18 cellular contexts compared by ENCODE assay signal in genomic region chr3:52780298-52780585, GRCh38. TPM values are rescaled to one million over a fixed set of nuclear protein-coding genes. Genes with fewer than 3 reads are reported as not detected.
DNase-seq lines count a peak whose midpoint lies in the region; ATAC-seq and TF ChIP-seq lines count a peak whose summit lies in the region.
"Had no signal": no experiment of that assay in that cellular context is flagged by ENCODE, and none has a peak within 500 bp of the region (broad histone marks: within the 10 kb centered on the region; RNA-seq: fewer than 3 reads in every experiment).

No MANE protein-coding gene starts in this region.

- H3K27ac Mint-ChIP-seq in CD14-positive monocyte (peak overlapping the region; percentile 95 to 99 (median 97)), type B pancreatic cell (no peak overlapping the region)
- H3K27ac Mint-ChIP-seq: HFFc6 had no signal

- no peak for TF ChIP-seq CTCF in CD14-positive monocyte (IDR thresholded peaks at IDR 0.05)
- no peak for TF ChIP-seq CTCF in type B pancreatic cell (conservative IDR thresholded peaks at IDR 0.05)

- ATAC-seq in GM18870 (IDR thresholded peaks at IDR 0.05; ENCODE audit: unreplicated experiment), result no peak
- ATAC-seq: Right ventricle myocardium inferior had no signal

- H3K4me3 Mint-ChIP-seq in CD14-positive monocyte, result no peak overlapping the region
- no peak overlapping the region for H3K4me3 Mint-ChIP-seq in type B pancreatic cell
- H3K4me3 Mint-ChIP-seq: HFFc6 had no signal

- H3K4me1 Mint-ChIP-seq in CD14-positive monocyte (peaks cover 59% of the 10 kb centered on the region), type B pancreatic cell (ENCODE audit: unreplicated experiment) (no peaks in the 10 kb centered on the region)

- intact Hi-C loops in CD14-positive monocyte (cut with micrococcal nuclease), result loop anchor here in 1 of 2 donors (5.0 kb wide), 1 partner anchor 33 kb away; no protein-coding TSS in a partner anchor

- DNase-seq in activated effector memory CD4-positive, alpha-beta T cell treated with anti-CD3 and anti-CD28 coated beads, Interleukin-2, amount 50 U/mL, for 16 hours, result peak; percentile 42
- no peak for DNase-seq in activated effector memory CD4-positive, alpha-beta T cell treated with Interleukin-2 at 50 U/mL for 16 hours
- DNase-seq in CD14-positive monocyte (ENCODE audit: low spot score) (peak; percentile 18), mesenteric fat pad (ENCODE audit: low spot score) (peak; percentile 59), type B pancreatic cell (ENCODE audit: extremely low spot score, unreplicated experiment) (peak; percentile 18), SW480 (ENCODE audit: low spot score) (no peak)
- DNase-seq: C1 segment of cervical spinal cord, HFFc6, KG1, NCI-H1417, NCI-H187, NCI-H2107, NCI-H510A treated with DMSO at 0.1 percent for 48 hours, NCI-H774 had no signal

- H3K27me3 Mint-ChIP-seq in CD14-positive monocyte (ENCODE audit: low read depth in 3 of 3) (peaks cover 4 to 12% (median 6%) of the 10 kb centered on the region in 3 donors), type B pancreatic cell (peaks cover 20% of the 10 kb centered on the region)

- peaks cover 0 to 3% (median 0%) of the 10 kb centered on the region in 7 donors for H3K9me3 Mint-ChIP-seq in CD14-positive monocyte
- H3K9me3 Mint-ChIP-seq in type B pancreatic cell, result no peaks in the 10 kb centered on the region
- H3K9me3 Mint-ChIP-seq: HFFc6 had no signal

- peaks cover 2 to 5% of the 10 kb centered on the region in 2 donors for H3K36me3 Mint-ChIP-seq in CD14-positive monocyte
- H3K36me3 Mint-ChIP-seq in type B pancreatic cell, result no peaks in the 10 kb centered on the region

RNA-seq across cellular contexts. Expression of gene ITIH1, which starts 2.8 kb away (rescaled TPM):
- 1 to 10 TPM in 1 of 2 donors, under 1 TPM in 1; 0.75 to 1.3 TPM for polyA plus RNA-seq in CD14-positive monocyte
- total RNA-seq in mesenteric fat pad (not detected), type B pancreatic cell (ENCODE audit: low replicate concordance) (8.0 and 12.2 TPM in 2 replicates)
- total RNA-seq: H7, HFFc6, OCI-LY7, Right ventricle myocardium inferior had no signal

RNA-seq across cellular contexts. Expression of gene NEK4, which starts 9.5 kb away (rescaled TPM):
- 10 to 100 TPM; 13.7 to 17.4 TPM for polyA plus RNA-seq in CD14-positive monocyte
- total RNA-seq in mesenteric fat pad (18.1 TPM), type B pancreatic cell (ENCODE audit: low replicate concordance) (38.3 and 47.2 TPM in 2 replicates)

RNA-seq across cellular contexts. Expression of gene ITIH3, which starts 14.4 kb away (rescaled TPM):
- not detected for polyA plus RNA-seq in CD14-positive monocyte
- total RNA-seq in mesenteric fat pad, result 0.71 TPM
- total RNA-seq in type B pancreatic cell (ENCODE audit: low replicate concordance), result 0.81 and 0.97 TPM in 2 replicates
- total RNA-seq: H7, OCI-LY7 had no signal

RNA-seq across cellular contexts. Expression of gene ITIH4, which starts 50.2 kb away (rescaled TPM):
- under 1 TPM in 1 of 2 donors, not detected in 1; 0.59 TPM for polyA plus RNA-seq in CD14-positive monocyte
- total RNA-seq in mesenteric fat pad, result 4.3 TPM
- total RNA-seq in type B pancreatic cell (ENCODE audit: low replicate concordance), result 4.1 and 14.0 TPM in 2 replicates

RNA-seq across cellular contexts. Expression of gene MUSTN1, which starts 54.6 kb away (rescaled TPM):
- polyA plus RNA-seq in CD14-positive monocyte, result under 1 TPM in 1 of 2 donors, not detected in 1; 0.29 TPM
- total RNA-seq in mesenteric fat pad (2.4 TPM), type B pancreatic cell (ENCODE audit: low replicate concordance) (1.8 TPM in 1 of 2 replicates, not detected in the other)

Comparison
In these comparisons a context has a peak if more than half of its experiments do, and no peak if none do; other contexts are left out.
1. DNase-seq: peak in activated effector memory CD4-positive, alpha-beta T cell treated with anti-CD3 and anti-CD28 coated beads, Interleukin-2, amount 50 U/mL, for 16 hours (single experiment), CD14-positive monocyte (single experiment), mesenteric fat pad (single experiment) and type B pancreatic cell (single experiment); none in activated effector memory CD4-positive, alpha-beta T cell treated with Interleukin-2 at 50 U/mL for 16 hours (single experiment) and SW480 (single experiment).